Comparison of ENCODE assay signal across 10 cellular contexts in the genomic region with DNA sequence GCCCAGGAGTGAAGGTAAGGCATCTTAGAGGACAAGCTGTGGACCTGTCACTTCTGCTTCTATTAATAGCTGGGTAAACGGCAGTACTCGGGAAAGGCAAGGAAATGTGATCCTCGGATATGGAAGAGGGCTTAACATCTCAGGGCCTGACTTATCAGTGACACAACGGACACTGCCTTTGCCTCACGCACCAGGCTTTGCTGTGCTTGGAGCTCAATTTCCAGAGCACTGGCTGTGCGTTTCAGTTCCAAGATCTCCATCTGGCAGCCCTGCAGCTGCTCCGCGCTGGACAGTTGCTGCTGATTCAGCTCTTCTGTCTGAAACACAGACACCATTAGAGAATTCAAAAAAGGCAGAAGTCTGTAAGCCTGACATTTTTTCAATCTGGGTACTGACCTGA. TPM values are rescaled to one million over a fixed set of nuclear protein-coding genes. Genes with fewer than 3 reads are reported as not detected.
DNase-seq lines count a peak whose midpoint lies in the region; FAIRE-seq and TF ChIP-seq lines count a peak whose summit lies in the region.
"Had no signal": no experiment of that assay in that cellular context is flagged by ENCODE, and none has a peak within 500 bp of the region (broad histone marks: within the 10 kb centered on the region; RNA-seq: fewer than 3 reads in every experiment).

No MANE protein-coding gene starts in this region.

- H3K4me3 ChIP-seq in H1 (ENCODE audit: extremely low read depth in 1 of 4, insufficient read depth in 2 of 4, low read depth in 3 of 4, low read length in 4 of 4) (no peak overlapping the region), MG63 (no peak overlapping the region)

- no peak for FAIRE-seq in H1 (lab: Jason Lieb, UNC)

- TF ChIP-seq CTCF in H1 (IDR thresholded peaks at IDR 0.05; ENCODE audit: control extremely low read depth in 1 of 3, insufficient read depth in 1 of 3, low read depth in 1 of 3, low read length in 3 of 3): no peak

- H2BK120ac ChIP-seq in H1 (replicated peaks; ENCODE audit: low read depth, low read length): no peak overlapping the region

- H3K36me3 ChIP-seq in H1 (ENCODE audit: control insufficient read depth in 2 of 4, insufficient read depth in 4 of 4, low read length in 3 of 4): no peaks in the 10 kb centered on the region
- H3K36me3 ChIP-seq in MG63: no peaks in the 10 kb centered on the region

- no peak overlapping the region for H3K56ac ChIP-seq in H1 (replicated peaks; ENCODE audit: insufficient read length, low read depth, low read length)

- no peak overlapping the region for H2BK15ac ChIP-seq in H1 (ENCODE audit: low read length)

- peak overlapping the region; percentile 23 for H4K5ac ChIP-seq in H1 (ENCODE audit: insufficient read length, low read depth, low read length)

- H3K23ac ChIP-seq in H1 (ENCODE audit: insufficient read length): no peak overlapping the region

- H3K9me3 ChIP-seq in H1 (ENCODE audit: insufficient read depth in 2 of 2, low read depth in 1 of 2, low read length in 1 of 2) (no peaks in the 10 kb centered on the region), MG63 (no peaks in the 10 kb centered on the region)

- no peak overlapping the region; the same call in 1 of the 2 replicates for H2BK12ac ChIP-seq in H1 (ENCODE audit: low read depth, low read length)

- H3K9ac ChIP-seq in H1 (replicated peaks in 1 of 4; ENCODE audit: extremely low read depth in 1 of 4, low read depth in 3 of 4, low read length in 3 of 4): no peak overlapping the region

- no peak overlapping the region for H4K91ac ChIP-seq in H1 (replicated peaks; ENCODE audit: insufficient read length, low read length)

- H3K27me3 Mint-ChIP-seq in T-helper 2 cell treated with Interferon-gamma antibody and Interleukin-4, amounts not matched to agents 5 μg/mL and 100 μg/mL, for 36 hours (ENCODE audit: low read depth): peaks cover 8% of the 10 kb centered on the region
- peaks cover 4% of the 10 kb centered on the region for H3K27me3 Mint-ChIP-seq in activated T-helper 2 cell treated with anti-CD3 and anti-CD28 coated beads, Interferon-gamma antibody, Interleukin-2, Interleukin-4, amounts not matched to agents 10 μg/mL and 5 μg/mL and 100 μg/mL, durations not matched to agents 14 hours and 24 hours and 36 hours (ENCODE audit: low read depth)

- H2BK20ac ChIP-seq in H1 (ENCODE audit: low read length): no peak overlapping the region

- peaks cover 3 to 8% (median 6%) of the 10 kb centered on the region in 4 experiments; a peak in 4 of 7 replicates for H3K4me1 ChIP-seq in H1 (replicated peaks in 1 of 4; ENCODE audit: control insufficient read depth in 3 of 4, insufficient read depth in 4 of 4, low read length in 3 of 4)

- H3K79me1 ChIP-seq in H1 (ENCODE audit: low read depth, low read length): no peaks in the 10 kb centered on the region

- H2BK5ac ChIP-seq in H1 (ENCODE audit: low read depth, low read length): no peak overlapping the region

- H3K23me2 ChIP-seq in H1 (ENCODE audit: low read depth, low read length): no peaks in the 10 kb centered on the region

- no peaks in the 10 kb centered on the region for H3K36me3 Mint-ChIP-seq in T-helper 2 cell treated with Interferon-gamma antibody and Interleukin-4, amounts not matched to agents 5 μg/mL and 100 μg/mL, for 36 hours (ENCODE audit: low read depth)
- H3K36me3 Mint-ChIP-seq in activated T-helper 2 cell treated with anti-CD3 and anti-CD28 coated beads, Interferon-gamma antibody, Interleukin-2, Interleukin-4, amounts not matched to agents 10 μg/mL and 5 μg/mL and 100 μg/mL, durations not matched to agents 14 hours and 24 hours and 36 hours (ENCODE audit: low read depth): no peaks in the 10 kb centered on the region
- H3K36me3 Mint-ChIP-seq: immature natural killer cell had no signal

- POLR2A ChIA-PET in H1 (lab: Charles Lee; ENCODE audit: partially characterized antibody): no interaction called here

- H3K14ac ChIP-seq in H1 (ENCODE audit: insufficient read length): no peak overlapping the region

- no peak overlapping the region for H3K27ac Mint-ChIP-seq in T-helper 2 cell treated with Interferon-gamma antibody and Interleukin-4, amounts not matched to agents 5 μg/mL and 100 μg/mL, for 36 hours
- no peak overlapping the region for H3K27ac Mint-ChIP-seq in activated T-helper 2 cell treated with anti-CD3 and anti-CD28 coated beads, Interferon-gamma antibody, Interleukin-2, Interleukin-4, amounts not matched to agents 10 μg/mL and 5 μg/mL and 100 μg/mL, durations not matched to agents 14 hours and 24 hours and 36 hours
- H3K27ac Mint-ChIP-seq: activated CD4-positive, alpha-beta T cell treated with anti-CD3 and anti-CD28 coated beads for 36 hours; endodermal cell; immature natural killer cell had no signal

- DNase-seq in NCI-H2227 (lab: John Stamatoyannopoulos, UW; ENCODE audit: unreplicated experiment): peak; percentile 19
- no peak for DNase-seq in H1 (ENCODE audit: low read depth in 1 of 2, low spot score in 2 of 2)
- DNase-seq in pons (ENCODE audit: low spot score): peak; percentile 37
- DNase-seq in MG63: no peak
- no peak for DNase-seq in T-helper 2 cell treated with Interferon-gamma antibody and Interleukin-4, amounts not matched to agents 5 μg/mL and 100 μg/mL, for 36 hours (ENCODE audit: low spot score)
- DNase-seq in activated T-helper 2 cell treated with anti-CD3 and anti-CD28 coated beads, Interferon-gamma antibody, Interleukin-2, Interleukin-4, amounts not matched to agents 10 μg/mL and 5 μg/mL and 100 μg/mL, durations not matched to agents 14 hours and 24 hours and 36 hours (ENCODE audit: low spot score): no peak
- DNase-seq: activated CD4-positive, alpha-beta T cell treated with anti-CD3 and anti-CD28 coated beads for 36 hours; activated naive CD4-positive, alpha-beta T cell treated with Interleukin-2 at 50 U/mL for 16 hours; immature natural killer cell had no signal

- no peak overlapping the region for H2AK5ac ChIP-seq in H1 (ENCODE audit: low read depth, low read length)

- no peak overlapping the region for H3K27ac ChIP-seq in H1 (ENCODE audit: low read depth, low read length)

- H3K79me2 ChIP-seq in H1 (ENCODE audit: control insufficient read depth in 1 of 2, insufficient read depth in 2 of 2, low read length in 2 of 2): no peaks in the 10 kb centered on the region

- no peak overlapping the region for H3K4ac ChIP-seq in H1 (replicated peaks; ENCODE audit: insufficient read length, low read depth, low read length)

- no peak for TF ChIP-seq RAD21 in H1 (IDR thresholded peaks at IDR 0.05 in 1 of 2, conservative IDR thresholded peaks at IDR 0.05 in 1 of 2; ENCODE audit: low read depth in 2 of 2, low read length in 2 of 2)

- peak overlapping the region; percentile 90; the same call in 1 of the 2 replicates for H2AFZ ChIP-seq in H1 (ENCODE audit: low read length)

- intact Hi-C loops in activated T-helper 2 cell treated with anti-CD3 and anti-CD28 coated beads, Interferon-gamma antibody, Interleukin-2, Interleukin-4, amounts not matched to agents 10 μg/mL and 5 μg/mL and 100 μg/mL, durations not matched to agents 14 hours and 24 hours and 36 hours (cut with micrococcal nuclease): no loop called here

- H4K8ac ChIP-seq in H1 (ENCODE audit: extremely low read depth, insufficient read depth, low read length): no peak overlapping the region

- no peak for TF ChIP-seq POLR2A in H1 (IDR thresholded peaks at IDR 0.05; ENCODE audit: control extremely low read depth in 1 of 2, low read depth in 2 of 2, low read length in 2 of 2)

- WGBS in H1 (ENCODE audit: extremely low coverage in 1 of 2, insufficient coverage in 1 of 2, insufficient read length in 1 of 2, insufficient replicate concordance in 2 of 2, low coverage in 1 of 2, low lambda C conversion rate in 2 of 2, missing lambda C conversion rate in 1 of 2), 2 experiments: 87% methylated on average over 8 of the region's 8 CpGs; no CpG with 5 or more reads in 1 of the 2 experiments

- H3K27me3 ChIP-seq in H1 (replicated peaks in 1 of 4; ENCODE audit: control insufficient read depth in 3 of 4, extremely low read depth in 1 of 4, insufficient read depth in 3 of 4, low read length in 3 of 4) (no peaks in the 10 kb centered on the region), MG63 (no peaks in the 10 kb centered on the region)

- H4K20me1 ChIP-seq in H1 (replicated peaks in 1 of 2; ENCODE audit: control insufficient read depth in 1 of 2, insufficient read depth in 2 of 2, low read length in 2 of 2): no peaks in the 10 kb centered on the region

- H3K9me3 Mint-ChIP-seq in T-helper 2 cell treated with Interferon-gamma antibody and Interleukin-4, amounts not matched to agents 5 μg/mL and 100 μg/mL, for 36 hours: no peaks in the 10 kb centered on the region
- no peaks in the 10 kb centered on the region for H3K9me3 Mint-ChIP-seq in activated T-helper 2 cell treated with anti-CD3 and anti-CD28 coated beads, Interferon-gamma antibody, Interleukin-2, Interleukin-4, amounts not matched to agents 10 μg/mL and 5 μg/mL and 100 μg/mL, durations not matched to agents 14 hours and 24 hours and 36 hours
- H3K9me3 Mint-ChIP-seq: endodermal cell, immature natural killer cell had no signal

- H3K18ac ChIP-seq in H1 (ENCODE audit: extremely low read depth, low read length): no peak overlapping the region

- no peaks in the 10 kb centered on the region for H3K4me1 Mint-ChIP-seq in T-helper 2 cell treated with Interferon-gamma antibody and Interleukin-4, amounts not matched to agents 5 μg/mL and 100 μg/mL, for 36 hours (ENCODE audit: low read depth)
- no peaks in the 10 kb centered on the region for H3K4me1 Mint-ChIP-seq in activated T-helper 2 cell treated with anti-CD3 and anti-CD28 coated beads, Interferon-gamma antibody, Interleukin-2, Interleukin-4, amounts not matched to agents 10 μg/mL and 5 μg/mL and 100 μg/mL, durations not matched to agents 14 hours and 24 hours and 36 hours (ENCODE audit: low read depth)
- H3K4me1 Mint-ChIP-seq: activated CD4-positive, alpha-beta T cell treated with anti-CD3 and anti-CD28 coated beads for 36 hours; immature natural killer cell had no signal

- TF ChIP-seq EP300 in H1 (IDR thresholded peaks at IDR 0.05; ENCODE audit: borderline replicate concordance in 1 of 2, low read depth in 2 of 2, low read length in 2 of 2): no peak

- H3K4me3 Mint-ChIP-seq in T-helper 2 cell treated with Interferon-gamma antibody and Interleukin-4, amounts not matched to agents 5 μg/mL and 100 μg/mL, for 36 hours: no peak overlapping the region
- no peak overlapping the region for H3K4me3 Mint-ChIP-seq in activated T-helper 2 cell treated with anti-CD3 and anti-CD28 coated beads, Interferon-gamma antibody, Interleukin-2, Interleukin-4, amounts not matched to agents 10 μg/mL and 5 μg/mL and 100 μg/mL, durations not matched to agents 14 hours and 24 hours and 36 hours (ENCODE audit: low read depth)
- H3K4me3 Mint-ChIP-seq: activated CD4-positive, alpha-beta T cell treated with anti-CD3 and anti-CD28 coated beads for 36 hours; endodermal cell; immature natural killer cell had no signal

- H3K4me2 ChIP-seq in H1 (ENCODE audit: insufficient read depth in 1 of 2, low read depth in 2 of 2, low read length in 2 of 2): no peak overlapping the region

- CTCF ChIA-PET in H1 (lab: Charles Lee; ENCODE audit: partially characterized antibody): interaction anchor here (0.6 to 5.4 kb wide), 6 partner anchors 18 to 667 kb away, joined by 3 to 34 read pairs (median 4); no protein-coding TSS in a partner anchor

RNA-seq across cellular contexts. Expression of a gene that starts 3.5 kb away (rescaled TPM):
- not detected in 2 replicates for total RNA-seq in H1 (2021; fragmentation: NEBNext Ultra II Directional; extraction: Animal tissue kit (Norgen Biotek cat#: 25700))
- polyA plus RNA-seq in H1 (2011; rRNA removed): not detected in 2 replicates
- not detected for polyA plus RNA-seq in H1 (2011; cell fraction: cytosol; rRNA removed)
- not detected for polyA plus RNA-seq in H1 (2011; cell fraction: nucleus; rRNA removed)
- polyA plus RNA-seq in H1 (2012, experiment 1 of 2): not detected in 4 replicates
- polyA plus RNA-seq in H1 (2012, experiment 2 of 2): not detected
- polyA plus RNA-seq in H1 (2013, experiment 1 of 2): not detected
- polyA plus RNA-seq in H1 (2013, experiment 2 of 2): not detected
- not detected in 2 replicates for polyA minus RNA-seq in H1 (2011; rRNA and poly(A)+ RNA removed)
- polyA minus RNA-seq in H1 (2011; cell fraction: cytosol; rRNA and poly(A)+ RNA removed): not detected
- not detected for polyA minus RNA-seq in H1 (2011; cell fraction: nucleus; rRNA and poly(A)+ RNA removed)
- not detected in 2 replicates for total RNA-seq in MG63 (2014; rRNA removed; shearing (Covaris generic); ENCODE audit: low replicate concordance)
- not detected in 2 replicates for total RNA-seq in activated T-helper 2 cell treated with anti-CD3 and anti-CD28 coated beads, Interferon-gamma antibody, Interleukin-2, Interleukin-4, amounts not matched to agents 10 μg/mL and 5 μg/mL and 100 μg/mL, durations not matched to agents 14 hours and 24 hours and 36 hours
- total RNA-seq: activated CD4-positive, alpha-beta T cell treated with anti-CD3 and anti-CD28 coated beads for 36 hours; endodermal cell had no signal
- polyA plus RNA-seq: immature natural killer cell had no signal

RNA-seq across cellular contexts. Expression of a gene that starts 13.4 kb away (rescaled TPM):
- not detected in 2 replicates for total RNA-seq in H1 (2021; fragmentation: NEBNext Ultra II Directional; extraction: Animal tissue kit (Norgen Biotek cat#: 25700))
- not detected in 2 replicates for polyA plus RNA-seq in H1 (2011; rRNA removed)
- polyA plus RNA-seq in H1 (2011; cell fraction: cytosol; rRNA removed): not detected
- polyA plus RNA-seq in H1 (2011; cell fraction: nucleus; rRNA removed): not detected
- not detected in 4 replicates for polyA plus RNA-seq in H1 (2012, experiment 1 of 2)
- not detected for polyA plus RNA-seq in H1 (2012, experiment 2 of 2)
- polyA plus RNA-seq in H1 (2013, experiment 1 of 2): not detected
- not detected for polyA plus RNA-seq in H1 (2013, experiment 2 of 2)
- polyA minus RNA-seq in H1 (2011; rRNA and poly(A)+ RNA removed): not detected in 2 replicates
- not detected for polyA minus RNA-seq in H1 (2011; cell fraction: cytosol; rRNA and poly(A)+ RNA removed)
- not detected for polyA minus RNA-seq in H1 (2011; cell fraction: nucleus; rRNA and poly(A)+ RNA removed)
- total RNA-seq in MG63 (2014; rRNA removed; shearing (Covaris generic); ENCODE audit: low replicate concordance): not detected in 2 replicates
- not detected in 2 replicates for total RNA-seq in activated T-helper 2 cell treated with anti-CD3 and anti-CD28 coated beads, Interferon-gamma antibody, Interleukin-2, Interleukin-4, amounts not matched to agents 10 μg/mL and 5 μg/mL and 100 μg/mL, durations not matched to agents 14 hours and 24 hours and 36 hours
- total RNA-seq: activated CD4-positive, alpha-beta T cell treated with anti-CD3 and anti-CD28 coated beads for 36 hours; endodermal cell had no signal
- polyA plus RNA-seq: immature natural killer cell had no signal

RNA-seq across cellular contexts. Expression of a gene that starts 13.8 kb away (rescaled TPM):
- not detected in 2 replicates for total RNA-seq in H1 (2021; fragmentation: NEBNext Ultra II Directional; extraction: Animal tissue kit (Norgen Biotek cat#: 25700))
- not detected in 2 replicates for polyA plus RNA-seq in H1 (2011; rRNA removed)
- polyA plus RNA-seq in H1 (2011; cell fraction: cytosol; rRNA removed): not detected
- not detected for polyA plus RNA-seq in H1 (2011; cell fraction: nucleus; rRNA removed)
- polyA plus RNA-seq in H1 (2012, experiment 1 of 2): not detected in 4 replicates
- polyA plus RNA-seq in H1 (2012, experiment 2 of 2): not detected
- polyA plus RNA-seq in H1 (2013, experiment 1 of 2): not detected
- polyA plus RNA-seq in H1 (2013, experiment 2 of 2): not detected
- not detected in 2 replicates for polyA minus RNA-seq in H1 (2011; rRNA and poly(A)+ RNA removed)
- not detected for polyA minus RNA-seq in H1 (2011; cell fraction: cytosol; rRNA and poly(A)+ RNA removed)
- polyA minus RNA-seq in H1 (2011; cell fraction: nucleus; rRNA and poly(A)+ RNA removed): not detected
- not detected in 2 replicates for total RNA-seq in MG63 (2014; rRNA removed; shearing (Covaris generic); ENCODE audit: low replicate concordance)
- total RNA-seq in activated T-helper 2 cell treated with anti-CD3 and anti-CD28 coated beads, Interferon-gamma antibody, Interleukin-2, Interleukin-4, amounts not matched to agents 10 μg/mL and 5 μg/mL and 100 μg/mL, durations not matched to agents 14 hours and 24 hours and 36 hours: not detected in 2 replicates
- total RNA-seq: activated CD4-positive, alpha-beta T cell treated with anti-CD3 and anti-CD28 coated beads for 36 hours; endodermal cell had no signal
- polyA plus RNA-seq: immature natural killer cell had no signal

RNA-seq across cellular contexts. Expression of a gene that starts 19.1 kb away (rescaled TPM):
- total RNA-seq in H1 (2021; fragmentation: NEBNext Ultra II Directional; extraction: Animal tissue kit (Norgen Biotek cat#: 25700)): not detected in 2 replicates
- not detected in 2 replicates for polyA plus RNA-seq in H1 (2011; rRNA removed)
- polyA plus RNA-seq in H1 (2011; cell fraction: cytosol; rRNA removed): not detected
- not detected for polyA plus RNA-seq in H1 (2011; cell fraction: nucleus; rRNA removed)
- polyA plus RNA-seq in H1 (2012, experiment 1 of 2): not detected in 4 replicates
- not detected for polyA plus RNA-seq in H1 (2012, experiment 2 of 2)
- polyA plus RNA-seq in H1 (2013, experiment 1 of 2): not detected
- not detected for polyA plus RNA-seq in H1 (2013, experiment 2 of 2)
- polyA minus RNA-seq in H1 (2011; rRNA and poly(A)+ RNA removed): not detected in 2 replicates
- not detected for polyA minus RNA-seq in H1 (2011; cell fraction: cytosol; rRNA and poly(A)+ RNA removed)
- polyA minus RNA-seq in H1 (2011; cell fraction: nucleus; rRNA and poly(A)+ RNA removed): not detected
- not detected in 2 replicates for total RNA-seq in MG63 (2014; rRNA removed; shearing (Covaris generic); ENCODE audit: low replicate concordance)
- not detected in 2 replicates for total RNA-seq in activated T-helper 2 cell treated with anti-CD3 and anti-CD28 coated beads, Interferon-gamma antibody, Interleukin-2, Interleukin-4, amounts not matched to agents 10 μg/mL and 5 μg/mL and 100 μg/mL, durations not matched to agents 14 hours and 24 hours and 36 hours
- total RNA-seq: activated CD4-positive, alpha-beta T cell treated with anti-CD3 and anti-CD28 coated beads for 36 hours; endodermal cell had no signal
- polyA plus RNA-seq: immature natural killer cell had no signal

RNA-seq across cellular contexts. Expression of a gene that starts 28.3 kb away (rescaled TPM):
- total RNA-seq in H1 (2021; fragmentation: NEBNext Ultra II Directional; extraction: Animal tissue kit (Norgen Biotek cat#: 25700)): not detected in 2 replicates
- not detected in 2 replicates for polyA plus RNA-seq in H1 (2011; rRNA removed)
- not detected for polyA plus RNA-seq in H1 (2011; cell fraction: cytosol; rRNA removed)
- not detected for polyA plus RNA-seq in H1 (2011; cell fraction: nucleus; rRNA removed)
- not detected in 4 replicates for polyA plus RNA-seq in H1 (2012, experiment 1 of 2)
- not detected for polyA plus RNA-seq in H1 (2012, experiment 2 of 2)
- polyA plus RNA-seq in H1 (2013, experiment 1 of 2): not detected
- polyA plus RNA-seq in H1 (2013, experiment 2 of 2): not detected
- not detected in 2 replicates for polyA minus RNA-seq in H1 (2011; rRNA and poly(A)+ RNA removed)
- not detected for polyA minus RNA-seq in H1 (2011; cell fraction: cytosol; rRNA and poly(A)+ RNA removed)
- polyA minus RNA-seq in H1 (2011; cell fraction: nucleus; rRNA and poly(A)+ RNA removed): not detected
- not detected in 2 replicates for total RNA-seq in MG63 (2014; rRNA removed; shearing (Covaris generic); ENCODE audit: low replicate concordance)
- not detected in 2 replicates for total RNA-seq in activated T-helper 2 cell treated with anti-CD3 and anti-CD28 coated beads, Interferon-gamma antibody, Interleukin-2, Interleukin-4, amounts not matched to agents 10 μg/mL and 5 μg/mL and 100 μg/mL, durations not matched to agents 14 hours and 24 hours and 36 hours
- total RNA-seq: activated CD4-positive, alpha-beta T cell treated with anti-CD3 and anti-CD28 coated beads for 36 hours; endodermal cell had no signal
- polyA plus RNA-seq: immature natural killer cell had no signal

Comparison
In these comparisons a context has a peak if more than half of its experiments do, and no peak if none do; other contexts are left out.
1. DNase-seq: peak in NCI-H2227 (single experiment) and pons (single experiment); none in H1 (0 of 2), MG63 (single experiment), T-helper 2 cell treated with Interferon-gamma antibody and Interleukin-4, amounts not matched to agents 5 μg/mL and 100 μg/mL, for 36 hours (single experiment) and activated T-helper 2 cell treated with anti-CD3 and anti-CD28 coated beads, Interferon-gamma antibody, Interleukin-2, Interleukin-4, amounts not matched to agents 10 μg/mL and 5 μg/mL and 100 μg/mL, durations not matched to agents 14 hours and 24 hours and 36 hours (single experiment).